Comparison of ENCODE assay signal across 26 cellular contexts in genomic region chr2:6957031-6957714, GRCh38. TPM values are rescaled to one million over a fixed set of nuclear protein-coding genes. Genes with fewer than 3 reads are reported as not detected.
A peak's percentile ranks its signal among the peaks of the same experiment; 100 is the strongest.
DNase-seq lines count a peak whose midpoint lies in the region; ATAC-seq and TF ChIP-seq lines count a peak whose summit lies in the region.
"Had no signal": no experiment of that assay in that cellular context is flagged by ENCODE, and none has a peak within 500 bp of the region (broad histone marks: within the 10 kb centered on the region; RNA-seq: fewer than 3 reads in every experiment).

No MANE protein-coding gene starts in this region.

- peak overlapping the region; percentile 33 for H3K27ac Mint-ChIP-seq in nephron progenitor cell
- H3K27ac Mint-ChIP-seq: activated B cell treated with CpG ODN at 0.5 μM for 24 hours; activated naive CD4-positive, alpha-beta T cell treated with anti-CD3 and anti-CD28 coated beads, Interleukin-2, amount 50 U/mL, for 24 hours; activated T-helper 17 cell treated with anti-CD3 and anti-CD28 coated beads, Interleukin-2, amount 50 U/mL, for 72 hours; B cell; CD8-positive, alpha-beta T cell; stimulated activated naive CD8-positive, alpha-beta T cell treated with anti-CD3 and anti-CD28 coated beads, Interleukin-15, amount 100 ng/mL, for 72 hours had no signal

- DNase-seq in cardiac muscle cell (ENCODE audit: low read depth in 1 of 2, low spot score in 1 of 2) (no peak), left cardiac atrium (no peak), dorsolateral prefrontal cortex (no peak), nephron progenitor cell (no peak), ureter (ENCODE audit: low spot score) (peak; percentile 28), DMS153 treated with DMSO at 0.1 percent for 48 hours (lab: John Stamatoyannopoulos, UW; ENCODE audit: unreplicated experiment) (no peak)
- DNase-seq: activated B cell treated with CpG ODN at 0.5 μM for 24 hours; activated CD4-positive, alpha-beta T cell treated with anti-CD3 and anti-CD28 coated beads, Interleukin-2, amount 50 U/mL, for 48 hours; aorta; CD8-positive, alpha-beta T cell; cortex of kidney; natural killer cell; NCI-H1105; NCI-H187; stimulated activated CD4-positive, alpha-beta T cell treated with anti-CD3 and anti-CD28 coated beads, Interleukin-1b, Interleukin-23, amount 100 ng/mL, for 48 hours; stimulated activated naive CD8-positive, alpha-beta T cell treated with anti-CD3 and anti-CD28 coated beads, Interleukin-15, amount 100 ng/mL, for 72 hours; T-helper 1 cell; thyroid gland had no signal

- H3K4me1 ChIP-seq in cardiac muscle cell (ENCODE audit: low read depth), result peaks cover 41% of the 10 kb centered on the region

- H3K27me3 ChIP-seq in cardiac muscle cell (no peaks in the 10 kb centered on the region), dorsolateral prefrontal cortex (no peaks in the 10 kb centered on the region)
- H3K27me3 ChIP-seq: thyroid gland had no signal

- H3K4me3 Mint-ChIP-seq in nephron progenitor cell, result no peak overlapping the region
- H3K4me3 Mint-ChIP-seq: activated B cell treated with CpG ODN at 0.5 μM for 24 hours; activated naive CD4-positive, alpha-beta T cell treated with anti-CD3 and anti-CD28 coated beads, Interleukin-2, amount 50 U/mL, for 24 hours; activated T-helper 17 cell treated with anti-CD3 and anti-CD28 coated beads, Interleukin-2, amount 50 U/mL, for 72 hours; B cell; CD8-positive, alpha-beta T cell; stimulated activated naive CD8-positive, alpha-beta T cell treated with anti-CD3 and anti-CD28 coated beads, Interleukin-15, amount 100 ng/mL, for 72 hours had no signal

- H3K36me3 ChIP-seq in cardiac muscle cell, result no peaks in the 10 kb centered on the region
- H3K36me3 ChIP-seq: thyroid gland had no signal

- H3K4me3 ChIP-seq in cardiac muscle cell, result no peak overlapping the region
- H3K4me3 ChIP-seq in dorsolateral prefrontal cortex, result no peak overlapping the region
- H3K4me3 ChIP-seq: K562, SK-N-MC, smooth muscle cell, thyroid gland had no signal

- peaks cover 5% of the 10 kb centered on the region for H3K36me3 Mint-ChIP-seq in nephron progenitor cell (ENCODE audit: low read depth)
- H3K36me3 Mint-ChIP-seq: natural killer cell had no signal

- no peaks in the 10 kb centered on the region for H3K9me3 ChIP-seq in cardiac muscle cell (ENCODE audit: low read depth)
- H3K9me3 ChIP-seq: thyroid gland had no signal

- ATAC-seq in left cardiac atrium (no peak), GM18520 (IDR thresholded peaks at IDR 0.05; ENCODE audit: unreplicated experiment) (no peak), HG03025 (IDR thresholded peaks at IDR 0.05; ENCODE audit: low FRiP score, unreplicated experiment) (no peak)
- ATAC-seq: activated T-helper 17 cell treated with anti-CD3 and anti-CD28 coated beads, Interleukin-2, amount 50 U/mL, for 72 hours; CD8-positive, alpha-beta T cell; K562; natural killer cell; stimulated activated naive CD8-positive, alpha-beta T cell treated with anti-CD3 and anti-CD28 coated beads, Interleukin-15, amount 100 ng/mL, for 72 hours had no signal

- H3K27me3 Mint-ChIP-seq in nephron progenitor cell (ENCODE audit: low read depth, poor library complexity), result peaks cover 8% of the 10 kb centered on the region
- H3K27me3 Mint-ChIP-seq: activated naive CD4-positive, alpha-beta T cell treated with anti-CD3 and anti-CD28 coated beads, Interleukin-2, amount 50 U/mL, for 24 hours; activated T-helper 17 cell treated with anti-CD3 and anti-CD28 coated beads, Interleukin-2, amount 50 U/mL, for 72 hours; B cell; stimulated activated naive CD8-positive, alpha-beta T cell treated with anti-CD3 and anti-CD28 coated beads, Interleukin-15, amount 100 ng/mL, for 72 hours had no signal

- no peaks in the 10 kb centered on the region for H3K9me3 Mint-ChIP-seq in nephron progenitor cell
- H3K9me3 Mint-ChIP-seq: activated B cell treated with CpG ODN at 0.5 μM for 24 hours; activated naive CD4-positive, alpha-beta T cell treated with anti-CD3 and anti-CD28 coated beads, Interleukin-2, amount 50 U/mL, for 24 hours; activated T-helper 17 cell treated with anti-CD3 and anti-CD28 coated beads, Interleukin-2, amount 50 U/mL, for 72 hours; CD8-positive, alpha-beta T cell; natural killer cell; stimulated activated naive CD8-positive, alpha-beta T cell treated with anti-CD3 and anti-CD28 coated beads, Interleukin-15, amount 100 ng/mL, for 72 hours had no signal

- intact Hi-C loops in left cardiac atrium (cut with DNase I), result no loop called here
- intact Hi-C loops in dorsolateral prefrontal cortex (cut with DNase I), result no loop called here

- TF ChIP-seq CTCF in cardiac muscle cell (IDR thresholded peaks at IDR 0.05; ENCODE audit: low read depth, low read length) (no peak), dorsolateral prefrontal cortex (IDR thresholded peaks at IDR 0.05 in 54 of 56, conservative IDR thresholded peaks at IDR 0.05 in 2 of 56; ENCODE audit: low read depth in 1 of 56, partially characterized antibody in 56 of 56) (no peak), nephron progenitor cell (IDR thresholded peaks at IDR 0.05) (no peak)

- peak overlapping the region; percentile 73 for H3K27ac ChIP-seq in cardiac muscle cell
- H3K27ac ChIP-seq in dorsolateral prefrontal cortex, result peak overlapping the region; percentile 42 to 92 (median 83)
- H3K27ac ChIP-seq: SK-N-MC, thyroid gland had no signal

- peaks cover 44% of the 10 kb centered on the region for H3K4me1 Mint-ChIP-seq in nephron progenitor cell
- H3K4me1 Mint-ChIP-seq: activated B cell treated with CpG ODN at 0.5 μM for 24 hours, B cell had no signal

RNA-seq across cellular contexts. Expression of gene RNF144A, which starts 40.0 kb away (rescaled TPM):
- total RNA-seq in cardiac muscle cell (23.2 and 24.1 TPM in 2 replicates), left cardiac atrium (10 to 100 TPM in 1 of 2 donors, 1 to 10 TPM in 1; 4.4 to 10.4 TPM), dorsolateral prefrontal cortex (100 to 1,000 TPM in 23 of 120 experiments, 10 to 100 TPM in 97; 49.5 to 144 (median 83.6) TPM), ureter (15.2 TPM)
- polyA plus RNA-seq in cardiac muscle cell, result 6.3 and 12.4 TPM in 2 replicates
